ENCODE assay signal across 23 cellular contexts in genomic region chr4:61195064-61195463, GRCh38.
"Had no signal": no experiment of that assay in that cellular context is flagged by ENCODE, and none has a peak within 500 bp of the region (broad histone marks: within the 10 kb centered on the region; RNA-seq: fewer than 3 reads in every experiment).

No MANE protein-coding gene starts in this region.

- H3K27ac ChIP-seq: breast epithelium, SK-N-MC had no signal

- H3K36me3 ChIP-seq: breast epithelium had no signal

- H3K9me3 ChIP-seq: breast epithelium had no signal

- H3K4me3 ChIP-seq: breast epithelium, SK-N-MC had no signal

- ATAC-seq: activated CD4-positive, CD25-positive, alpha-beta regulatory T cell treated with anti-CD3 and anti-CD28 coated beads, Interleukin-2, amount 50 U/mL, for 24 hours; activated CD8-positive, alpha-beta T cell treated with anti-CD3 and anti-CD28 coated beads for 36 hours; activated T-cell treated with anti-CD3 and anti-CD28 coated beads, Interleukin-2, amount 50 U/mL, for 72 hours; PC-3 had no signal

- H3K4me1 ChIP-seq: breast epithelium had no signal

- DNase-seq: activated CD4-positive, alpha-beta T cell treated with anti-CD3 and anti-CD28 coated beads for 4 hours; activated CD8-positive, alpha-beta memory T cell treated with anti-CD3 and anti-CD28 coated beads, Interleukin-2, amount 50 U/mL, for 4 hours; activated CD8-positive, alpha-beta T cell treated with anti-CD3 and anti-CD28 coated beads for 36 hours; activated gamma-delta T cell treated with Interleukin-2 at 50 U/mL for 16 hours; activated naive CD4-positive, alpha-beta T cell treated with anti-CD3 and anti-CD28 coated beads, Interleukin-2, amount 10 ng/mL, durations not matched to agents 7 days and 5 days; activated naive CD8-positive, alpha-beta T cell treated with anti-CD3 and anti-CD28 coated beads for 36 hours; activated T-cell treated with anti-CD3 and anti-CD28 coated beads, Interleukin-2, amount 50 U/mL, for 72 hours; caudate nucleus; KG1; NCI-H1048; NCI-H146; NCI-H187 treated with DMSO at 0.1 percent for 48 hours; NCI-H2171; NCI-H2227 treated with DMSO at 0.1 percent for 48 hours; NCI-H446 treated with DMSO at 0.1 percent for 48 hours; NCI-H524 treated with DMSO at 0.1 percent for 48 hours; NCI-H82; PC-3; SIG-M5; T-helper 1 cell had no signal
